Comparison of ENCODE assay signal across 7 cellular contexts in genomic region chr10:23005150-23005549, GRCh38.
"Had no signal": no experiment of that assay in that cellular context is flagged by ENCODE, and none has a peak within 500 bp of the region (broad histone marks: within the 10 kb centered on the region; RNA-seq: fewer than 3 reads in every experiment).

No MANE protein-coding gene starts in this region.

- H3K27ac ChIP-seq: HL-60 had no signal

- DNase-seq: IMR-90, KBM-7, KG1 had no signal

- ATAC-seq: HepG2, K562 had no signal

- H3K36me3 Mint-ChIP-seq: IgD-negative memory B cell had no signal

- H3K9me3 Mint-ChIP-seq: IgD-negative memory B cell had no signal

- H3K27ac Mint-ChIP-seq: IgD-negative memory B cell had no signal

- H3K4me3 ChIP-seq: K562 had no signal
